25 cellular contexts compared by ENCODE assay signal in genomic region chr14:91464615-91465205, GRCh38. TPM values are rescaled to one million over a fixed set of nuclear protein-coding genes. Genes with fewer than 3 reads are reported as not detected.
DNase-seq lines count a peak whose midpoint lies in the region; ATAC-seq and TF ChIP-seq lines count a peak whose summit lies in the region.
"Had no signal": no experiment of that assay in that cellular context is flagged by ENCODE, and none has a peak within 500 bp of the region (broad histone marks: within the 10 kb centered on the region; RNA-seq: fewer than 3 reads in every experiment).

No MANE protein-coding gene starts in this region.

- H3K27ac ChIP-seq in CD4-positive, alpha-beta memory T cell (ENCODE audit: low read depth, low read length), result no peak overlapping the region
- peak overlapping the region; percentile 64 for H3K27ac ChIP-seq in VCaP
- no peak overlapping the region for H3K27ac ChIP-seq in endodermal cell (ENCODE audit: low read depth, low read length)
- H3K27ac ChIP-seq: A549; BLaER1 treated with 17β-estradiol and CSF1 and Interleukin-3, amounts not matched to agents 10 nM and 100 nM; esophagus muscularis mucosa; ovary had no signal

- H3K36me3 Mint-ChIP-seq in activated CD4-positive, alpha-beta T cell treated with anti-CD3 and anti-CD28 coated beads, Interleukin-2, amount 10 ng/mL, durations not matched to agents 7 days and 5 days (ENCODE audit: low read depth), result peaks cover 72% of the 10 kb centered on the region
- peaks cover 45 to 80% of the 10 kb centered on the region in 2 donors for H3K36me3 Mint-ChIP-seq in CD4-positive, alpha-beta memory T cell
- peaks cover 76% of the 10 kb centered on the region for H3K36me3 Mint-ChIP-seq in endodermal cell (ENCODE audit: low read depth)

- H3K9me3 ChIP-seq in CD4-positive, alpha-beta memory T cell (ENCODE audit: control insufficient read depth in 1 of 2, low read length in 2 of 2), result no peaks in the 10 kb centered on the region
- H3K9me3 ChIP-seq in endodermal cell (ENCODE audit: control insufficient read depth, low read length), result peaks cover 4% of the 10 kb centered on the region
- H3K9me3 ChIP-seq: A549; BLaER1 treated with 17β-estradiol and CSF1 and Interleukin-3, amounts not matched to agents 10 nM and 100 nM; esophagus muscularis mucosa; ovary had no signal

- no peak overlapping the region for H3K4me3 Mint-ChIP-seq in activated CD4-positive, alpha-beta T cell treated with anti-CD3 and anti-CD28 coated beads, Interleukin-2, amount 10 ng/mL, durations not matched to agents 7 days and 5 days
- H3K4me3 Mint-ChIP-seq in CD4-positive, alpha-beta memory T cell, result no peak overlapping the region
- H3K4me3 Mint-ChIP-seq in endodermal cell, result no peak overlapping the region
- H3K4me3 Mint-ChIP-seq: stimulated activated memory B cell treated with anti-CD40 and anti-IgM and Interleukin-4, amounts not matched to agents 10 μg/mL and 1 μg/mL and 100 μg/mL, for 72 hours had no signal

- no peak overlapping the region for H3K27ac Mint-ChIP-seq in activated CD4-positive, alpha-beta T cell treated with anti-CD3 and anti-CD28 coated beads, Interleukin-2, amount 10 ng/mL, durations not matched to agents 7 days and 5 days
- peak overlapping the region in 5 of 7 donors; percentile 22 to 63 (median 42) for H3K27ac Mint-ChIP-seq in CD4-positive, alpha-beta memory T cell
- H3K27ac Mint-ChIP-seq in endodermal cell, result no peak overlapping the region
- H3K27ac Mint-ChIP-seq: stimulated activated memory B cell treated with anti-CD40 and anti-IgM and Interleukin-4, amounts not matched to agents 10 μg/mL and 1 μg/mL and 100 μg/mL, for 72 hours had no signal

- no peaks in the 10 kb centered on the region for H3K27me3 ChIP-seq in CD4-positive, alpha-beta memory T cell (ENCODE audit: insufficient read depth, low read length)
- no peaks in the 10 kb centered on the region for H3K27me3 ChIP-seq in endodermal cell (ENCODE audit: control insufficient read depth, insufficient read depth, low read length, poor library complexity, severe bottlenecking)
- H3K27me3 ChIP-seq: BLaER1 treated with 17β-estradiol and CSF1 and Interleukin-3, amounts not matched to agents 10 nM and 100 nM; esophagus muscularis mucosa; ovary had no signal

- POLR2A ChIA-PET in activated CD4-positive, alpha-beta T cell treated with anti-CD3 and anti-CD28 coated beads, Interleukin-2, amount 10 ng/mL, durations not matched to agents 7 days and 5 days (lab: Charles Lee), result no interaction called here
- POLR2A ChIA-PET in CD4-positive, alpha-beta memory T cell (lab: Charles Lee; ENCODE audit: partially characterized antibody), result no interaction called here

- no peaks in the 10 kb centered on the region for H3K4me1 ChIP-seq in CD4-positive, alpha-beta memory T cell (ENCODE audit: insufficient read depth, low read length)
- H3K4me1 ChIP-seq in endodermal cell (ENCODE audit: control insufficient read depth, insufficient read depth, low read length), result no peaks in the 10 kb centered on the region
- H3K4me1 ChIP-seq: A549; BLaER1 treated with 17β-estradiol and CSF1 and Interleukin-3, amounts not matched to agents 10 nM and 100 nM had no signal

- TF ChIP-seq CTCF in VCaP (conservative IDR thresholded peaks at IDR 0.05), result no peak
- no peak for TF ChIP-seq CTCF in endodermal cell (conservative IDR thresholded peaks at IDR 0.05)

- H3K4me3 ChIP-seq in CD4-positive, alpha-beta memory T cell (ENCODE audit: low read length in 2 of 2), result no peak overlapping the region
- no peak overlapping the region for H3K4me3 ChIP-seq in endodermal cell (ENCODE audit: low read length)
- H3K4me3 ChIP-seq: A549; BLaER1 treated with 17β-estradiol and CSF1 and Interleukin-3, amounts not matched to agents 10 nM and 100 nM; esophagus muscularis mucosa; K562; lung; ovary had no signal

- peak; percentile 35 for DNase-seq in activated CD4-positive, alpha-beta T cell treated with anti-CD3 and anti-CD28 coated beads for 48 hours
- DNase-seq in activated CD4-positive, alpha-beta T cell treated with anti-CD3 and anti-CD28 coated beads, Interleukin-2, amount 10 ng/mL, durations not matched to agents 7 days and 5 days, result no peak
- no peak for DNase-seq in CD4-positive, alpha-beta memory T cell
- DNase-seq in endodermal cell (peak; percentile 54), DMS 273 (lab: John Stamatoyannopoulos, UW; ENCODE audit: unreplicated experiment) (no peak), NCI-H526 treated with DMSO at 0.1 percent for 48 hours (lab: John Stamatoyannopoulos, UW) (no peak)
- DNase-seq: activated CD8-positive, alpha-beta memory T cell treated with anti-CD3 and anti-CD28 coated beads for 24 hours; anterior cingulate cortex; DMS153; effector CD4-positive, alpha-beta T cell; GDM1; GOT3; NCI-H82; OCI-M1; ovary; right cardiac atrium; Right ventricle myocardium superior had no signal

- WGBS in endodermal cell (ENCODE audit: insufficient coverage in 1 of 2, insufficient read length in 1 of 2), 2 experiments, result 67% methylated on average over 3 of the region's 3 CpGs; no CpG with 5 or more reads in 1 of the 2 experiments

- no peak for ATAC-seq in HG03432 (IDR thresholded peaks at IDR 0.05; ENCODE audit: unreplicated experiment)
- ATAC-seq: A549; K562; right cardiac atrium; stimulated activated memory B cell treated with anti-CD40 and anti-IgM and Interleukin-4, amounts not matched to agents 10 μg/mL and 1 μg/mL and 100 μg/mL, for 72 hours had no signal

- CTCF ChIA-PET in activated CD4-positive, alpha-beta T cell treated with anti-CD3 and anti-CD28 coated beads, Interleukin-2, amount 10 ng/mL, durations not matched to agents 7 days and 5 days (lab: Charles Lee), result no interaction called here
- CTCF ChIA-PET in CD4-positive, alpha-beta memory T cell (lab: Charles Lee; ENCODE audit: partially characterized antibody), result no interaction called here

- H3K27me3 Mint-ChIP-seq in activated CD4-positive, alpha-beta T cell treated with anti-CD3 and anti-CD28 coated beads, Interleukin-2, amount 10 ng/mL, durations not matched to agents 7 days and 5 days, result no peaks in the 10 kb centered on the region
- no peaks in the 10 kb centered on the region for H3K27me3 Mint-ChIP-seq in CD4-positive, alpha-beta memory T cell
- no peaks in the 10 kb centered on the region for H3K27me3 Mint-ChIP-seq in endodermal cell (ENCODE audit: insufficient read depth)
- H3K27me3 Mint-ChIP-seq: stimulated activated memory B cell treated with anti-CD40 and anti-IgM and Interleukin-4, amounts not matched to agents 10 μg/mL and 1 μg/mL and 100 μg/mL, for 72 hours had no signal

- H3K9me3 Mint-ChIP-seq in activated CD4-positive, alpha-beta T cell treated with anti-CD3 and anti-CD28 coated beads, Interleukin-2, amount 10 ng/mL, durations not matched to agents 7 days and 5 days, result no peaks in the 10 kb centered on the region
- no peaks in the 10 kb centered on the region for H3K9me3 Mint-ChIP-seq in CD4-positive, alpha-beta memory T cell
- H3K9me3 Mint-ChIP-seq in endodermal cell, result no peaks in the 10 kb centered on the region
- H3K9me3 Mint-ChIP-seq: stimulated activated memory B cell treated with anti-CD40 and anti-IgM and Interleukin-4, amounts not matched to agents 10 μg/mL and 1 μg/mL and 100 μg/mL, for 72 hours had no signal

- intact Hi-C loops in CD4-positive, alpha-beta memory T cell (cut with micrococcal nuclease), result no loop called here

- peaks cover 79% of the 10 kb centered on the region for H3K36me3 ChIP-seq in CD4-positive, alpha-beta memory T cell (ENCODE audit: insufficient read depth, low read length)
- peaks cover 95% of the 10 kb centered on the region for H3K36me3 ChIP-seq in endodermal cell (ENCODE audit: control insufficient read depth, insufficient read depth, low read length)
- H3K36me3 ChIP-seq: ovary had no signal

- H3K9ac ChIP-seq in endodermal cell (ENCODE audit: extremely low read depth, low read length, poor library complexity, severe bottlenecking), result no peak overlapping the region
- H3K9ac ChIP-seq: BLaER1 treated with 17β-estradiol and CSF1 and Interleukin-3, amounts not matched to agents 10 nM and 100 nM had no signal

- peaks cover 8% of the 10 kb centered on the region for H3K4me1 Mint-ChIP-seq in activated CD4-positive, alpha-beta T cell treated with anti-CD3 and anti-CD28 coated beads, Interleukin-2, amount 10 ng/mL, durations not matched to agents 7 days and 5 days
- H3K4me1 Mint-ChIP-seq in CD4-positive, alpha-beta memory T cell, result peaks cover 0 to 7% (median 5%) of the 10 kb centered on the region in 4 donors
- H3K4me1 Mint-ChIP-seq in endodermal cell, result peaks cover 1% of the 10 kb centered on the region

RNA-seq across cellular contexts. Expression of gene PPP4R3A, which starts 45.4 kb away (rescaled TPM):
- 100 to 1,000 TPM; 134 to 145 TPM for total RNA-seq in activated CD4-positive, alpha-beta T cell treated with anti-CD3 and anti-CD28 coated beads, Interleukin-2, amount 10 ng/mL, durations not matched to agents 7 days and 5 days
- 100 to 1,000 TPM; 162 to 169 TPM for total RNA-seq in CD4-positive, alpha-beta memory T cell
- polyA plus RNA-seq in CD4-positive, alpha-beta memory T cell, result 100 to 1,000 TPM in 1 of 2 donors, 10 to 100 TPM in 1; 58.7 to 131 TPM
- total RNA-seq in endodermal cell, result 10 to 100 TPM; 95.2 to 96.6 TPM
- 91.0 TPM for polyA plus RNA-seq in endodermal cell (2013, experiment 1 of 2)
- polyA plus RNA-seq in endodermal cell (2013, experiment 2 of 2), result 84.2 TPM

RNA-seq across cellular contexts. Expression of gene CCDC88C, which starts 47.1 kb away (rescaled TPM):
- 100 to 1,000 TPM; 187 to 193 TPM for total RNA-seq in activated CD4-positive, alpha-beta T cell treated with anti-CD3 and anti-CD28 coated beads, Interleukin-2, amount 10 ng/mL, durations not matched to agents 7 days and 5 days
- total RNA-seq in CD4-positive, alpha-beta memory T cell, result 100 to 1,000 TPM; 272 to 293 TPM
- 10 to 100 TPM; 17.1 to 51.1 TPM for polyA plus RNA-seq in CD4-positive, alpha-beta memory T cell
- total RNA-seq in endodermal cell, result 10 to 100 TPM; 50.0 to 50.5 TPM
- polyA plus RNA-seq in endodermal cell (2013, experiment 1 of 2), result 26.5 TPM
- polyA plus RNA-seq in endodermal cell (2013, experiment 2 of 2), result 22.2 TPM

Comparison
In these comparisons a context has a peak if more than half of its experiments do, and no peak if none do; other contexts are left out.
1. DNase-seq: peak in activated CD4-positive, alpha-beta T cell treated with anti-CD3 and anti-CD28 coated beads for 48 hours (single experiment) and endodermal cell (single experiment); none in activated CD4-positive, alpha-beta T cell treated with anti-CD3 and anti-CD28 coated beads, Interleukin-2, amount 10 ng/mL, durations not matched to agents 7 days and 5 days (single experiment), CD4-positive, alpha-beta memory T cell (0 of 5), DMS 273 (single experiment) and NCI-H526 treated with DMSO at 0.1 percent for 48 hours (single experiment).
2. H3K27ac Mint-ChIP-seq: peak in CD4-positive, alpha-beta memory T cell (5 of 7); none in activated CD4-positive, alpha-beta T cell treated with anti-CD3 and anti-CD28 coated beads, Interleukin-2, amount 10 ng/mL, durations not matched to agents 7 days and 5 days (single experiment) and endodermal cell (single experiment).